In genomic region chr1:199308349-199308846, GRCh38 we compare ENCODE assay signal across 16 cellular contexts.
DNase-seq lines count a peak whose midpoint lies in the region; ATAC-seq and TF ChIP-seq lines count a peak whose summit lies in the region.
"Had no signal": no experiment of that assay in that cellular context is flagged by ENCODE, and none has a peak within 500 bp of the region (broad histone marks: within the 10 kb centered on the region; RNA-seq: fewer than 3 reads in every experiment).

No MANE protein-coding gene starts in this region.

- peak overlapping the region; percentile 52 for H3K27ac Mint-ChIP-seq in activated naive CD8-positive, alpha-beta T cell treated with anti-CD3 and anti-CD28 coated beads, Interleukin-2, amount 50 U/mL, for 24 hours
- H3K27ac Mint-ChIP-seq in activated naive CD8-positive, alpha-beta T cell treated with anti-CD3 and anti-CD28 coated beads for 36 hours: no peak overlapping the region
- no peak overlapping the region for H3K27ac Mint-ChIP-seq in stimulated activated naive CD8-positive, alpha-beta T cell treated with anti-CD3 and anti-CD28 coated beads, Interleukin-15, amount 100 ng/mL, for 72 hours
- no peak overlapping the region for H3K27ac Mint-ChIP-seq in CD4-positive, alpha-beta T cell
- H3K27ac Mint-ChIP-seq: activated naive CD4-positive, alpha-beta T cell treated with anti-CD3 and anti-CD28 coated beads, Interleukin-2, amount 50 U/mL, for 24 hours; immature natural killer cell; progenitor cell of endocrine pancreas had no signal

- peaks cover 11% of the 10 kb centered on the region for H3K27me3 Mint-ChIP-seq in activated naive CD8-positive, alpha-beta T cell treated with anti-CD3 and anti-CD28 coated beads, Interleukin-2, amount 50 U/mL, for 24 hours
- peaks cover 26% of the 10 kb centered on the region for H3K27me3 Mint-ChIP-seq in activated naive CD8-positive, alpha-beta T cell treated with anti-CD3 and anti-CD28 coated beads for 36 hours
- H3K27me3 Mint-ChIP-seq in stimulated activated naive CD8-positive, alpha-beta T cell treated with anti-CD3 and anti-CD28 coated beads, Interleukin-15, amount 100 ng/mL, for 72 hours: no peaks in the 10 kb centered on the region
- H3K27me3 Mint-ChIP-seq in CD4-positive, alpha-beta T cell: no peaks in the 10 kb centered on the region
- H3K27me3 Mint-ChIP-seq: naive B cell, progenitor cell of endocrine pancreas had no signal

- H3K36me3 Mint-ChIP-seq in activated naive CD8-positive, alpha-beta T cell treated with anti-CD3 and anti-CD28 coated beads, Interleukin-2, amount 50 U/mL, for 24 hours (ENCODE audit: low read depth): no peaks in the 10 kb centered on the region
- no peaks in the 10 kb centered on the region for H3K36me3 Mint-ChIP-seq in activated naive CD8-positive, alpha-beta T cell treated with anti-CD3 and anti-CD28 coated beads for 36 hours
- H3K36me3 Mint-ChIP-seq in CD4-positive, alpha-beta T cell (ENCODE audit: low read depth): no peaks in the 10 kb centered on the region
- H3K36me3 Mint-ChIP-seq: activated naive CD4-positive, alpha-beta T cell treated with anti-CD3 and anti-CD28 coated beads, Interleukin-2, amount 50 U/mL, for 24 hours; immature natural killer cell; naive B cell had no signal

- no peak overlapping the region for H3K27ac ChIP-seq in CD4-positive, alpha-beta T cell (ENCODE audit: low read depth, low read length)

- peak; percentile 68 for ATAC-seq in activated naive CD8-positive, alpha-beta T cell treated with anti-CD3 and anti-CD28 coated beads, Interleukin-2, amount 50 U/mL, for 24 hours
- ATAC-seq in GM21526 (IDR thresholded peaks at IDR 0.05; ENCODE audit: low FRiP score, unreplicated experiment) (peak; percentile 68), HG03025 (IDR thresholded peaks at IDR 0.05; ENCODE audit: low FRiP score, unreplicated experiment) (peak; percentile 50)
- ATAC-seq in stimulated activated naive CD8-positive, alpha-beta T cell treated with anti-CD3 and anti-CD28 coated beads, Interleukin-15, amount 100 ng/mL, for 72 hours: peak; percentile 85
- no peak for ATAC-seq in CD4-positive, alpha-beta T cell (ENCODE audit: poor library complexity)

- H3K27me3 ChIP-seq in CD4-positive, alpha-beta T cell (ENCODE audit: control insufficient read depth, insufficient read depth, low read length): no peaks in the 10 kb centered on the region

- POLR2A ChIA-PET in CD4-positive, alpha-beta T cell (lab: Charles Lee): interaction anchor here (0.8 kb wide), 1 partner anchor 18 kb away, joined by 3 read pairs; no protein-coding TSS in a partner anchor

- H3K9me3 ChIP-seq in CD4-positive, alpha-beta T cell (ENCODE audit: control insufficient read depth, low read length): no peaks in the 10 kb centered on the region

- no peak for TF ChIP-seq CTCF in CD4-positive, alpha-beta T cell (IDR thresholded peaks at IDR 0.05)

- H3K9me3 Mint-ChIP-seq in activated naive CD8-positive, alpha-beta T cell treated with anti-CD3 and anti-CD28 coated beads, Interleukin-2, amount 50 U/mL, for 24 hours: peaks cover 3% of the 10 kb centered on the region
- H3K9me3 Mint-ChIP-seq in activated naive CD8-positive, alpha-beta T cell treated with anti-CD3 and anti-CD28 coated beads for 36 hours: no peaks in the 10 kb centered on the region
- H3K9me3 Mint-ChIP-seq in stimulated activated naive CD8-positive, alpha-beta T cell treated with anti-CD3 and anti-CD28 coated beads, Interleukin-15, amount 100 ng/mL, for 72 hours: no peaks in the 10 kb centered on the region
- H3K9me3 Mint-ChIP-seq in CD4-positive, alpha-beta T cell: no peaks in the 10 kb centered on the region
- H3K9me3 Mint-ChIP-seq: activated naive CD4-positive, alpha-beta T cell treated with anti-CD3 and anti-CD28 coated beads, Interleukin-2, amount 50 U/mL, for 24 hours had no signal

- H3K4me1 Mint-ChIP-seq in activated naive CD8-positive, alpha-beta T cell treated with anti-CD3 and anti-CD28 coated beads, Interleukin-2, amount 50 U/mL, for 24 hours: peaks cover 36% of the 10 kb centered on the region
- peaks cover 18% of the 10 kb centered on the region for H3K4me1 Mint-ChIP-seq in activated naive CD8-positive, alpha-beta T cell treated with anti-CD3 and anti-CD28 coated beads for 36 hours
- peaks cover 19% of the 10 kb centered on the region for H3K4me1 Mint-ChIP-seq in stimulated activated naive CD8-positive, alpha-beta T cell treated with anti-CD3 and anti-CD28 coated beads, Interleukin-15, amount 100 ng/mL, for 72 hours
- no peaks in the 10 kb centered on the region for H3K4me1 Mint-ChIP-seq in CD4-positive, alpha-beta T cell (ENCODE audit: low read depth)

- CTCF ChIA-PET in CD4-positive, alpha-beta T cell (lab: Charles Lee): no interaction called here

- intact Hi-C loops in CD4-positive, alpha-beta T cell (cut with DNase I, micrococcal nuclease): no loop called here

- DNase-seq in activated naive CD8-positive, alpha-beta T cell treated with anti-CD3 and anti-CD28 coated beads, Interleukin-2, amount 50 U/mL, for 24 hours: no peak
- no peak for DNase-seq in activated naive CD8-positive, alpha-beta T cell treated with anti-CD3 and anti-CD28 coated beads for 36 hours
- DNase-seq in stimulated activated naive CD8-positive, alpha-beta T cell treated with anti-CD3 and anti-CD28 coated beads, Interleukin-15, amount 100 ng/mL, for 72 hours: no peak
- DNase-seq in CD4-positive, alpha-beta T cell: no peak
- DNase-seq in NCI-H1436 (lab: John Stamatoyannopoulos, UW) (no peak), NCI-H128 (lab: John Stamatoyannopoulos, UW; ENCODE audit: unreplicated experiment) (no peak)
- DNase-seq: dermis blood vessel endothelial cell, erythroblast, immature natural killer cell, naive B cell, NCI-H2107, NCI-H69 had no signal

- H3K4me3 Mint-ChIP-seq in activated naive CD8-positive, alpha-beta T cell treated with anti-CD3 and anti-CD28 coated beads, Interleukin-2, amount 50 U/mL, for 24 hours: no peak overlapping the region
- no peak overlapping the region for H3K4me3 Mint-ChIP-seq in activated naive CD8-positive, alpha-beta T cell treated with anti-CD3 and anti-CD28 coated beads for 36 hours
- H3K4me3 Mint-ChIP-seq in stimulated activated naive CD8-positive, alpha-beta T cell treated with anti-CD3 and anti-CD28 coated beads, Interleukin-15, amount 100 ng/mL, for 72 hours: no peak overlapping the region
- no peak overlapping the region for H3K4me3 Mint-ChIP-seq in CD4-positive, alpha-beta T cell
- H3K4me3 Mint-ChIP-seq: activated naive CD4-positive, alpha-beta T cell treated with anti-CD3 and anti-CD28 coated beads, Interleukin-2, amount 50 U/mL, for 24 hours; immature natural killer cell; naive B cell had no signal
